In the genomic region with DNA sequence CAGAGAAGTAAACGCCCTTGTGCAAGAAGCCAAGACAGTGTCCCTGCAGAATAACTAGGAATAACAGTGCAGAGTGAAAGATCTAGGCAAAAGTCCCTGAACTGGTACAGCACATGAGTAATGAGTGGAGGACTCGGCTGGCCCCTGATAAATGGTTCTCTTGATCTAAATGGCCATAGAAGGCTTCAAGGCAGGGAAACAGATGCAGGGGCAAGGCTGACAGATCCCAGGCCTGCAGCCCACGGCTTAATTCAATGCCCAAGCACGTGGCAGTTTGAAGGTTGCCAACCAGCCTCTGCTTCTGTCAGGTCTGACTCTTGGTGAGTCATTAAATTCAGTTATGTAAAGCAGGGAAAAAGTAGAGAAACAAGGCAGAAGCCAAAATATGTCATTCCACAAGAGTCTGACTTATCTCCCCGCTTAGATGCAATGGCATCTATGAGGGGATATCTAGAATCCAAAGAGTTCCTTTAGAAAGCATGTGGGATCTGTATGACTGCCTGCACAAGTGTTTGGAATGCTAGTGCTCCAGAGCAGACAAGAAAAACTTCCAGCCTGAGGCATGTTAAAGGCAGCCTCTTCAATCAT, we compare ENCODE assay signal across 10 cellular contexts.
DNase-seq lines count a peak whose midpoint lies in the region; ATAC-seq lines count a peak whose summit lies in the region.
"Had no signal": no experiment of that assay in that cellular context is flagged by ENCODE, and none has a peak within 500 bp of the region (broad histone marks: within the 10 kb centered on the region; RNA-seq: fewer than 3 reads in every experiment).

No MANE protein-coding gene starts in this region.

- H2BK5ac ChIP-seq in mesenchymal stem cell (ENCODE audit: low read depth, low read length, poor library complexity, severe bottlenecking), result no peak overlapping the region

- DNase-seq in NCI-H510A treated with DMSO at 0.1 percent for 48 hours (lab: John Stamatoyannopoulos, UW) (peak; percentile 3), NCI-H510A (lab: John Stamatoyannopoulos, UW) (no peak), fibroblast of gingiva (ENCODE audit: low read depth) (peak; percentile 12), mesenchymal stem cell (peak; percentile 34), dermis blood vessel endothelial cell (no peak), left colon (no peak), NCI-H2107 treated with DMSO at 0.1 percent for 48 hours (lab: John Stamatoyannopoulos, UW; ENCODE audit: unreplicated experiment) (no peak)
- DNase-seq: NCI-H524 treated with DMSO at 0.1 percent for 48 hours had no signal

- no peak overlapping the region for H3K18ac ChIP-seq in mesenchymal stem cell (ENCODE audit: low read depth in 1 of 2, low read length in 2 of 2)

- H3K27ac ChIP-seq in mesenchymal stem cell (ENCODE audit: low read length, poor library complexity, severe bottlenecking), result no peak overlapping the region
- H3K27ac ChIP-seq: prostate gland had no signal

- no peak overlapping the region for H3K23ac ChIP-seq in mesenchymal stem cell (ENCODE audit: low read length in 2 of 2)

- H3K4me1 ChIP-seq in mesenchymal stem cell (ENCODE audit: control insufficient read depth, insufficient read depth, low read depth, low read length), result no peaks in the 10 kb centered on the region
- H3K4me1 ChIP-seq: prostate gland had no signal

- no peak overlapping the region for H3K14ac ChIP-seq in mesenchymal stem cell (ENCODE audit: low read length in 2 of 2)

- H3K4ac ChIP-seq in mesenchymal stem cell (ENCODE audit: low read depth in 1 of 2, low read length in 2 of 2), result no peak overlapping the region

- no peak overlapping the region for H4K91ac ChIP-seq in mesenchymal stem cell (ENCODE audit: low read length)

- H3K27me3 ChIP-seq in mesenchymal stem cell (ENCODE audit: control insufficient read depth in 1 of 2, insufficient read depth in 1 of 2, low read length in 2 of 2), result no peaks in the 10 kb centered on the region

- peaks cover 0 to 5% of the 10 kb centered on the region in 2 experiments for H3K36me3 ChIP-seq in mesenchymal stem cell (ENCODE audit: control insufficient read depth in 1 of 2, insufficient read depth in 2 of 2, low read depth in 1 of 2, low read length in 2 of 2)
- H3K36me3 ChIP-seq: prostate gland had no signal

- no peaks in the 10 kb centered on the region for H3K79me1 ChIP-seq in mesenchymal stem cell (replicated peaks; ENCODE audit: low read length, poor library complexity, severe bottlenecking)

- ATAC-seq in HG03571 (IDR thresholded peaks at IDR 0.05; ENCODE audit: unreplicated experiment) (no peak), left colon (no peak)

- peak overlapping the region in 1 of 2 experiments; percentile 16 for H3K4me3 ChIP-seq in mesenchymal stem cell (ENCODE audit: insufficient read depth in 1 of 2, low read depth in 1 of 2, low read length in 2 of 2)
- H3K4me3 ChIP-seq: prostate gland had no signal

- H3K4me2 ChIP-seq in mesenchymal stem cell (ENCODE audit: low read length, poor library complexity, severe bottlenecking), result no peak overlapping the region

- no peak overlapping the region for H2AFZ ChIP-seq in mesenchymal stem cell (ENCODE audit: low read depth, low read length)

- H2BK120ac ChIP-seq in mesenchymal stem cell (ENCODE audit: low read depth, low read length), result no peak overlapping the region

- no peak overlapping the region for H4K8ac ChIP-seq in mesenchymal stem cell (ENCODE audit: low read length)

- peak overlapping the region; percentile 11 for H3K9ac ChIP-seq in mesenchymal stem cell (ENCODE audit: low read length)

- H2AK5ac ChIP-seq in mesenchymal stem cell (ENCODE audit: low read length, severe bottlenecking), result no peak overlapping the region

- no peak overlapping the region for H2BK12ac ChIP-seq in mesenchymal stem cell (ENCODE audit: low read length in 2 of 2)

- no peak overlapping the region for H2BK15ac ChIP-seq in mesenchymal stem cell (ENCODE audit: low read depth, poor library complexity, severe bottlenecking)

- intact Hi-C loops in left colon (cut with DNase I, micrococcal nuclease), result no loop called here

- 59% methylated on average over 5 of the region's 5 CpGs for WGBS in mesenchymal stem cell

- H3K9me3 ChIP-seq in mesenchymal stem cell (ENCODE audit: control insufficient read depth, low read length), result no peaks in the 10 kb centered on the region
- H3K9me3 ChIP-seq: prostate gland had no signal

Comparison
In these comparisons a context has a peak if more than half of its experiments do, and no peak if none do; other contexts are left out.
1. DNase-seq: peak in NCI-H510A treated with DMSO at 0.1 percent for 48 hours (single experiment), fibroblast of gingiva (single experiment) and mesenchymal stem cell (single experiment); none in NCI-H510A (single experiment), dermis blood vessel endothelial cell (single experiment), left colon (0 of 2) and NCI-H2107 treated with DMSO at 0.1 percent for 48 hours (single experiment).